ENCODE assay signal across 7 cellular contexts in genomic region chr5:179634370-179635172, GRCh38. TPM values are rescaled to one million over a fixed set of nuclear protein-coding genes. Genes with fewer than 3 reads are reported as not detected.
DNase-seq lines count a peak whose midpoint lies in the region; ATAC-seq and TF ChIP-seq lines count a peak whose summit lies in the region.
"Not testable (repeated sequence)": the region's sequence is repeated elsewhere in the genome, so short reads cannot be mapped to it uniquely, and the experiment has no call there.

No MANE protein-coding gene starts in this region.

- TF ChIP-seq POLR2A in gastroesophageal sphincter (IDR thresholded peaks at IDR 0.05): not testable (repeated sequence)

- H3K27me3 ChIP-seq in gastroesophageal sphincter: not testable (repeated sequence)

- not testable (repeated sequence) for H3K36me3 Mint-ChIP-seq in natural killer cell

- not testable (repeated sequence) for H3K27ac Mint-ChIP-seq in natural killer cell

- intact Hi-C loops in natural killer cell (cut with micrococcal nuclease): not testable (repeated sequence)

- ATAC-seq in GM18909 (IDR thresholded peaks at IDR 0.05; ENCODE audit: poor library complexity, unreplicated experiment) (peak; percentile 94), GM21529 (IDR thresholded peaks at IDR 0.05; ENCODE audit: unreplicated experiment) (peak; percentile 92), HG02938 (IDR thresholded peaks at IDR 0.05; ENCODE audit: unreplicated experiment) (peak; percentile 89), HG03457 (IDR thresholded peaks at IDR 0.05; ENCODE audit: unreplicated experiment) (peak; percentile 92), gastroesophageal sphincter (peak; percentile 97), natural killer cell (peak; percentile 96 to 97 (median 97))
- ATAC-seq in activated CD4-positive, CD25-positive, alpha-beta regulatory T cell treated with anti-CD3 and anti-CD28 coated beads, Interleukin-2, amount 50 U/mL, for 24 hours: peak; percentile 97 to 99

- not testable (repeated sequence) for H3K4me1 Mint-ChIP-seq in natural killer cell

- H3K4me1 ChIP-seq in gastroesophageal sphincter: peaks cover 0 to 12% (median 3%) of the 10 kb centered on the region in 3 donors

- TF ChIP-seq EP300 in gastroesophageal sphincter (IDR thresholded peaks at IDR 0.05): not testable (repeated sequence)

- not testable (repeated sequence) for H3K27me3 Mint-ChIP-seq in natural killer cell (ENCODE audit: low read depth in 2 of 2)

- H3K36me3 ChIP-seq in gastroesophageal sphincter: not testable (repeated sequence)

- peak overlapping the region in 1 of 2 donors; percentile 29 for H3K4me3 ChIP-seq in gastroesophageal sphincter

- H3K27ac ChIP-seq in gastroesophageal sphincter: peak overlapping the region in 1 of 4 donors; percentile 61

- not testable (repeated sequence) for TF ChIP-seq CTCF in gastroesophageal sphincter (IDR thresholded peaks at IDR 0.05); natural killer cell (IDR thresholded peaks at IDR 0.05)

- not testable (repeated sequence) for DNase-seq in natural killer cell

- not testable (repeated sequence) for H3K9me3 Mint-ChIP-seq in natural killer cell

- no CpG with 5 or more reads among the region's 49 CpGs for WGBS in gastroesophageal sphincter (ENCODE audit: low coverage in 1 of 2), 2 donors

- not testable (repeated sequence) for H3K4me3 Mint-ChIP-seq in natural killer cell

- not testable (repeated sequence) for H3K9me3 ChIP-seq in gastroesophageal sphincter

RNA-seq across cellular contexts. Expression of gene HNRNPH1, which starts 11.1 kb away (rescaled TPM):
- 100 to 1,000 TPM; 250 to 604 (median 331) TPM for total RNA-seq in gastroesophageal sphincter
- total RNA-seq in natural killer cell: 1,000 to 10,000 TPM; 1,749 to 2,212 (median 1,853) TPM

RNA-seq across cellular contexts. Expression of gene CBY3, which starts 46.3 kb away (rescaled TPM):
- total RNA-seq in gastroesophageal sphincter (not detected), natural killer cell (not detected)
